8 cellular contexts compared by ENCODE assay signal in the genomic region with DNA sequence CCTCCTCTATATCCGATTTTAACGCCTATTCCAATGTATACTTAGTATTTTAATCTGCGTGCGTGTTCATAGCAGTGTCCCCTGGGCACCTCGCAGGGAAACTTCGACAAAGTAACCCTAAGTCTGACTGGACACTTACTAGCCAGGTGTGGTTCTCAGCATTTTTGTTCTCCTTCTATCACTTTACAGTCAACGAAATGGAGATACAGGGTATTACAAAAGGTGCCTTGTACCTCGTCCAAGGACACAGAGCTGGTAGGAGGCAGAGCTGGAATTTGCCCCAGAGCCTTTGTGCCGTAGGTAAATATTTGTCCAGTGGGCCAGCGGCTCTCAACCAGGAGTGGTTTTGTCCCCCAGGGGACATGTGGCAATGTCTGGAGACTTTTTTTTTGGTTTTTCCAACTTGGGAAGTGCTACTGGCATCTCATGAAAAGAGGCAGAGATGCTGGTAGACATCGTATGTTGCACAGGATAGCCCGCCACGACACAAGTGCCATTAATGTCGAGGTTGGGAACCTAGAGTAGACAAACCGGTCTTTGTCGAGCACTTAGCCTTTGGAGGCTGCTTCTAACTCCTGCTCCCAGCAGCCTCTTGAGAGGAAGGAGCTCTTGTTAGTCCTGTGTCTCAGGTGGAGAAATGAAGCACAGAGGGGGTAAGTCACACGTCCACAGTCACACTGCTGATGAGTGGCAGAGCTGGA. TPM values are rescaled to one million over a fixed set of nuclear protein-coding genes. Genes with fewer than 3 reads are reported as not detected.
DNase-seq lines count a peak whose midpoint lies in the region; ATAC-seq, FAIRE-seq and TF ChIP-seq lines count a peak whose summit lies in the region.

No MANE protein-coding gene starts in this region.

- peaks cover 39% of the 10 kb centered on the region for H3K4me1 Mint-ChIP-seq in activated T-cell treated with anti-CD3 and anti-CD28 coated beads, Interleukin-2, amount 50 U/mL, for 24 hours (ENCODE audit: low read depth)
- peaks cover 34% of the 10 kb centered on the region for H3K4me1 Mint-ChIP-seq in activated CD8-positive, alpha-beta T cell treated with anti-CD3 and anti-CD28 coated beads for 36 hours (ENCODE audit: low read depth)

- H3K9me3 Mint-ChIP-seq in activated T-cell treated with anti-CD3 and anti-CD28 coated beads, Interleukin-2, amount 50 U/mL, for 24 hours = no peaks in the 10 kb centered on the region
- H3K9me3 Mint-ChIP-seq in activated CD8-positive, alpha-beta T cell treated with anti-CD3 and anti-CD28 coated beads for 36 hours = no peaks in the 10 kb centered on the region

- peaks cover 19% of the 10 kb centered on the region for H3K36me3 Mint-ChIP-seq in activated T-cell treated with anti-CD3 and anti-CD28 coated beads, Interleukin-2, amount 50 U/mL, for 24 hours (ENCODE audit: low read depth)
- H3K36me3 Mint-ChIP-seq in activated CD8-positive, alpha-beta T cell treated with anti-CD3 and anti-CD28 coated beads for 36 hours (ENCODE audit: low read depth) = peaks cover 1% of the 10 kb centered on the region

- no peak for FAIRE-seq in kidney (lab: Jason Lieb, UNC)

- intact Hi-C loops in activated CD8-positive, alpha-beta T cell treated with anti-CD3 and anti-CD28 coated beads for 36 hours (cut with micrococcal nuclease) = no loop called here
- intact Hi-C loops in kidney (cut with DNase I) = no loop called here

- no peak for TF ChIP-seq CTCF in activated CD8-positive, alpha-beta T cell treated with anti-CD3 and anti-CD28 coated beads for 36 hours (IDR thresholded peaks at IDR 0.05)
- no peak for TF ChIP-seq CTCF in kidney (IDR thresholded peaks at IDR 0.05; ENCODE audit: borderline replicate concordance, extremely low read depth, insufficient read depth)
- no peak for TF ChIP-seq CTCF in thoracic aorta (IDR thresholded peaks at IDR 0.05)

- no peak for DNase-seq in activated T-cell treated with anti-CD3 and anti-CD28 coated beads, Interleukin-2, amount 50 U/mL, for 24 hours
- no peak for DNase-seq in activated T-cell treated with anti-CD3 and anti-CD28 coated beads, Interleukin-2, amount 50 U/mL, for 1 hour
- DNase-seq in activated CD8-positive, alpha-beta T cell treated with anti-CD3 and anti-CD28 coated beads for 36 hours = no peak
- DNase-seq in kidney = no peak
- no peak for DNase-seq in thoracic aorta (ENCODE audit: low spot score)
- DNase-seq in NCI-H345 treated with DMSO at 0.1 percent for 48 hours (lab: John Stamatoyannopoulos, UW; ENCODE audit: unreplicated experiment) = no peak

- H3K27me3 ChIP-seq in thoracic aorta (replicated peaks; ENCODE audit: insufficient read depth) = no peaks in the 10 kb centered on the region

- peak overlapping the region; percentile 83 to 88 for H3K4me3 ChIP-seq in kidney (ENCODE audit: low read length in 2 of 2)
- peak overlapping the region; percentile 79 for H3K4me3 ChIP-seq in thoracic aorta

- H3K4me3 Mint-ChIP-seq in activated T-cell treated with anti-CD3 and anti-CD28 coated beads, Interleukin-2, amount 50 U/mL, for 24 hours = peak overlapping the region; percentile 74
- peak overlapping the region; percentile 78 for H3K4me3 Mint-ChIP-seq in activated CD8-positive, alpha-beta T cell treated with anti-CD3 and anti-CD28 coated beads for 36 hours

- no peak for ATAC-seq in activated CD8-positive, alpha-beta T cell treated with anti-CD3 and anti-CD28 coated beads for 36 hours
- ATAC-seq in thoracic aorta (ENCODE audit: insufficient number of reproducible peaks, low FRiP score, low read depth) = no peak
- no peak for ATAC-seq in HG02884 (IDR thresholded peaks at IDR 0.05; ENCODE audit: unreplicated experiment)
- ATAC-seq in GM21528 (IDR thresholded peaks at IDR 0.05; ENCODE audit: low FRiP score, unreplicated experiment) = no peak

- H3K27ac Mint-ChIP-seq in activated T-cell treated with anti-CD3 and anti-CD28 coated beads, Interleukin-2, amount 50 U/mL, for 24 hours = peak overlapping the region; percentile 61
- H3K27ac Mint-ChIP-seq in activated CD8-positive, alpha-beta T cell treated with anti-CD3 and anti-CD28 coated beads for 36 hours = peak overlapping the region; percentile 64

- H3K4me1 ChIP-seq in kidney (ENCODE audit: control insufficient read depth in 1 of 2, insufficient read depth in 1 of 2, low read depth in 1 of 2, low read length in 2 of 2) = peaks cover 9 to 21% of the 10 kb centered on the region in 2 donors
- peaks cover 11 to 23% of the 10 kb centered on the region in 2 donors for H3K4me1 ChIP-seq in thoracic aorta (ENCODE audit: control insufficient read depth in 1 of 2, low read depth in 2 of 2)

- H3K9ac ChIP-seq in kidney (ENCODE audit: low read length in 2 of 2) = peak overlapping the region; percentile 48 to 65

- H3K9me3 ChIP-seq in kidney (ENCODE audit: control insufficient read depth in 1 of 2, low read length in 2 of 2) (no peaks in the 10 kb centered on the region), thoracic aorta (no peaks in the 10 kb centered on the region)

- H3K36me3 ChIP-seq in kidney (ENCODE audit: control insufficient read depth in 1 of 2, insufficient read depth in 2 of 2, low read length in 2 of 2) = no peaks in the 10 kb centered on the region
- peaks cover 2% of the 10 kb centered on the region for H3K36me3 ChIP-seq in thoracic aorta

- no peaks in the 10 kb centered on the region for H3K27me3 Mint-ChIP-seq in activated T-cell treated with anti-CD3 and anti-CD28 coated beads, Interleukin-2, amount 50 U/mL, for 24 hours
- H3K27me3 Mint-ChIP-seq in activated CD8-positive, alpha-beta T cell treated with anti-CD3 and anti-CD28 coated beads for 36 hours = no peaks in the 10 kb centered on the region

- POLR2A ChIA-PET in activated CD8-positive, alpha-beta T cell treated with anti-CD3 and anti-CD28 coated beads for 36 hours (lab: Charles Lee) = interaction anchor here (0.6 to 2.2 kb wide), 3 partner anchors 10 to 644 kb away, joined by 3 to 9 read pairs (median 3); no protein-coding TSS in a partner anchor

- CTCF ChIA-PET in activated CD8-positive, alpha-beta T cell treated with anti-CD3 and anti-CD28 coated beads for 36 hours (lab: Charles Lee) = interaction anchor here (1.0 to 1.6 kb wide), 2 partner anchors 66 to 111 kb away, joined by 4 to 5 read pairs; no protein-coding TSS in a partner anchor

- H3K27ac ChIP-seq in kidney (ENCODE audit: low read depth in 2 of 2, low read length in 2 of 2) = peak overlapping the region; percentile 59 to 72
- H3K27ac ChIP-seq in thoracic aorta = peak overlapping the region in 1 of 2 donors; percentile 53

RNA-seq across cellular contexts. Expression of a gene that starts 1.1 kb away (rescaled TPM):
- 10 to 100 TPM; 25.3 to 35.2 TPM for total RNA-seq in activated CD8-positive, alpha-beta T cell treated with anti-CD3 and anti-CD28 coated beads for 36 hours
- total RNA-seq in kidney = 28.4 TPM
- 39.6 TPM for polyA plus RNA-seq in kidney (ENCODE audit: insufficient read depth, low read depth, low replicate concordance)
- 10 to 100 TPM; 28.2 to 31.0 TPM for total RNA-seq in thoracic aorta

RNA-seq across cellular contexts. Expression of a gene that starts 21.1 kb away (rescaled TPM):
- total RNA-seq in activated CD8-positive, alpha-beta T cell treated with anti-CD3 and anti-CD28 coated beads for 36 hours = 10 to 100 TPM; 24.2 to 25.8 TPM
- total RNA-seq in kidney = 31.9 TPM
- polyA plus RNA-seq in kidney (ENCODE audit: insufficient read depth, low read depth, low replicate concordance) = 23.0 TPM
- total RNA-seq in thoracic aorta = 10 to 100 TPM; 13.4 to 18.7 TPM

RNA-seq across cellular contexts. Expression of a gene that starts 33.6 kb away (rescaled TPM):
- total RNA-seq in activated CD8-positive, alpha-beta T cell treated with anti-CD3 and anti-CD28 coated beads for 36 hours = not detected
- total RNA-seq in kidney (not detected), thoracic aorta (not detected)
- not detected for polyA plus RNA-seq in kidney (ENCODE audit: insufficient read depth, low read depth, low replicate concordance)

RNA-seq across cellular contexts. Expression of a gene that starts 55.3 kb away (rescaled TPM):
- not detected for total RNA-seq in activated CD8-positive, alpha-beta T cell treated with anti-CD3 and anti-CD28 coated beads for 36 hours
- not detected for total RNA-seq in kidney
- not detected for polyA plus RNA-seq in kidney (ENCODE audit: insufficient read depth, low read depth, low replicate concordance)
- total RNA-seq in thoracic aorta = not detected

RNA-seq across cellular contexts. Expression of a gene that starts 59.8 kb away (rescaled TPM):
- total RNA-seq in activated CD8-positive, alpha-beta T cell treated with anti-CD3 and anti-CD28 coated beads for 36 hours = not detected
- total RNA-seq in kidney (not detected), thoracic aorta (not detected)
- polyA plus RNA-seq in kidney (ENCODE audit: insufficient read depth, low read depth, low replicate concordance) = not detected
